ENCODE assay signal across 14 cellular contexts in genomic region chr10:99551616-99552015, GRCh38. TPM values are rescaled to one million over a fixed set of nuclear protein-coding genes. Genes with fewer than 3 reads are reported as not detected.
DNase-seq lines count a peak whose midpoint lies in the region; TF ChIP-seq lines count a peak whose summit lies in the region.
"Had no signal": no experiment of that assay in that cellular context is flagged by ENCODE, and none has a peak within 500 bp of the region (broad histone marks: within the 10 kb centered on the region; RNA-seq: fewer than 3 reads in every experiment).

No MANE protein-coding gene starts in this region.

- H3K27me3 ChIP-seq in BLaER1 (no peaks in the 10 kb centered on the region), Loucy (ENCODE audit: insufficient read depth, low read length, poor library complexity, severe bottlenecking) (no peaks in the 10 kb centered on the region), duodenal mucosa (ENCODE audit: control insufficient read depth in 1 of 2, insufficient read depth in 2 of 2, low read length in 2 of 2) (peaks cover 19 to 30% of the 10 kb centered on the region in 2 donors)

- H3K36me3 Mint-ChIP-seq in nephron (ENCODE audit: low read depth) (no peaks in the 10 kb centered on the region), immature natural killer cell (no peaks in the 10 kb centered on the region)
- no peaks in the 10 kb centered on the region for H3K36me3 Mint-ChIP-seq in activated CD4-positive, alpha-beta T cell treated with anti-CD3 and anti-CD28 coated beads, Interleukin-2, amount 10 ng/mL, durations not matched to agents 7 days and 5 days (ENCODE audit: low read depth)
- H3K36me3 Mint-ChIP-seq: CD14-positive monocyte had no signal

- no peaks in the 10 kb centered on the region for H4K20me1 ChIP-seq in BLaER1
- no peaks in the 10 kb centered on the region for H4K20me1 ChIP-seq in Loucy (ENCODE audit: insufficient read depth, low read length, poor library complexity, severe bottlenecking)

- H3K4me2 ChIP-seq in BLaER1 (peak overlapping the region; percentile 71), Loucy (ENCODE audit: low read depth, low read length, poor library complexity, severe bottlenecking) (peak overlapping the region; percentile 52)

- peak overlapping the region; percentile 41; the same call in 1 of the 2 replicates for H2AFZ ChIP-seq in Loucy (ENCODE audit: low read length)

- CTCF ChIA-PET in activated CD4-positive, alpha-beta T cell treated with anti-CD3 and anti-CD28 coated beads, Interleukin-2, amount 10 ng/mL, durations not matched to agents 7 days and 5 days (lab: Charles Lee), result no interaction called here

- POLR2A ChIA-PET in activated CD4-positive, alpha-beta T cell treated with anti-CD3 and anti-CD28 coated beads, Interleukin-2, amount 10 ng/mL, durations not matched to agents 7 days and 5 days (lab: Charles Lee), result no interaction called here

- peaks cover 32% of the 10 kb centered on the region for H3K4me1 Mint-ChIP-seq in nephron
- H3K4me1 Mint-ChIP-seq in immature natural killer cell, result peaks cover 0 to 7% of the 10 kb centered on the region in 2 donors
- peaks cover 9% of the 10 kb centered on the region for H3K4me1 Mint-ChIP-seq in activated CD4-positive, alpha-beta T cell treated with anti-CD3 and anti-CD28 coated beads, Interleukin-2, amount 10 ng/mL, durations not matched to agents 7 days and 5 days

- H3K36me3 ChIP-seq in BLaER1 (no peaks in the 10 kb centered on the region), Loucy (ENCODE audit: insufficient read depth, low read length) (no peaks in the 10 kb centered on the region), duodenal mucosa (ENCODE audit: control insufficient read depth in 1 of 2, insufficient read depth in 2 of 2, low read length in 2 of 2) (no peaks in the 10 kb centered on the region)

- H3K4me3 ChIP-seq in BLaER1 (no peak overlapping the region), Loucy (ENCODE audit: low read length, poor library complexity, severe bottlenecking) (no peak overlapping the region), duodenal mucosa (ENCODE audit: low read depth in 1 of 2, low read length in 2 of 2) (no peak overlapping the region)

- H3K27ac ChIP-seq in BLaER1, result no peak overlapping the region
- H3K27ac ChIP-seq in duodenal mucosa (ENCODE audit: low read depth, low read length), result peak overlapping the region; percentile 43

- H3K27me3 Mint-ChIP-seq in nephron (ENCODE audit: low read depth) (peaks cover 93% of the 10 kb centered on the region), immature natural killer cell (ENCODE audit: low read depth in 3 of 3) (peaks cover 4 to 6% (median 6%) of the 10 kb centered on the region in 3 donors)
- H3K27me3 Mint-ChIP-seq in activated CD4-positive, alpha-beta T cell treated with anti-CD3 and anti-CD28 coated beads, Interleukin-2, amount 10 ng/mL, durations not matched to agents 7 days and 5 days, result peaks cover 56% of the 10 kb centered on the region

- H3K9ac ChIP-seq in BLaER1, result no peak overlapping the region
- H3K9ac ChIP-seq in Loucy (ENCODE audit: low read depth, low read length, poor library complexity, severe bottlenecking), result no peak overlapping the region
- no peak overlapping the region for H3K9ac ChIP-seq in duodenal mucosa (ENCODE audit: low read depth in 1 of 2, low read length in 2 of 2)

- no peaks in the 10 kb centered on the region for H3K9me3 Mint-ChIP-seq in nephron
- H3K9me3 Mint-ChIP-seq in immature natural killer cell, result no peaks in the 10 kb centered on the region
- no peaks in the 10 kb centered on the region for H3K9me3 Mint-ChIP-seq in activated CD4-positive, alpha-beta T cell treated with anti-CD3 and anti-CD28 coated beads, Interleukin-2, amount 10 ng/mL, durations not matched to agents 7 days and 5 days
- H3K9me3 Mint-ChIP-seq: CD14-positive monocyte had no signal

- H3K9me2 ChIP-seq in Loucy (replicated peaks; ENCODE audit: low read depth, low read length), result no peaks in the 10 kb centered on the region

- H3K4me1 ChIP-seq in BLaER1 (peaks cover 23% of the 10 kb centered on the region), Loucy (ENCODE audit: insufficient read depth, low read length, poor library complexity, severe bottlenecking) (peaks cover 4% of the 10 kb centered on the region), duodenal mucosa (ENCODE audit: control insufficient read depth in 1 of 2, insufficient read depth in 2 of 2, low read length in 2 of 2) (no peaks in the 10 kb centered on the region)

- H3K9me3 ChIP-seq in BLaER1 (no peaks in the 10 kb centered on the region), Loucy (ENCODE audit: insufficient read depth, low read depth, low read length) (no peaks in the 10 kb centered on the region), duodenal mucosa (ENCODE audit: control insufficient read depth in 1 of 2, low read length in 2 of 2) (no peaks in the 10 kb centered on the region)

- peak overlapping the region in 1 of 3 experiments; percentile 28 for H3K4me3 Mint-ChIP-seq in nephron
- no peak overlapping the region for H3K4me3 Mint-ChIP-seq in immature natural killer cell
- H3K4me3 Mint-ChIP-seq in activated CD4-positive, alpha-beta T cell treated with anti-CD3 and anti-CD28 coated beads, Interleukin-2, amount 10 ng/mL, durations not matched to agents 7 days and 5 days, result no peak overlapping the region
- H3K4me3 Mint-ChIP-seq: CD14-positive monocyte had no signal

- H3F3A ChIP-seq in Loucy (ENCODE audit: low read depth), result no peaks in the 10 kb centered on the region

- no peak for TF ChIP-seq CTCF in Loucy (conservative IDR thresholded peaks at IDR 0.05; ENCODE audit: low read length)
- no peak for TF ChIP-seq CTCF in nephron (IDR thresholded peaks at IDR 0.05; ENCODE audit: unreplicated experiment in 3 of 3)
- TF ChIP-seq CTCF in GM10266 (IDR thresholded peaks at IDR 0.05; ENCODE audit: control insufficient read depth, insufficient read depth, low read depth, missing control alignments), result no peak

- peak overlapping the region in 2 of 3 experiments; percentile 1 to 22 for H3K27ac Mint-ChIP-seq in nephron
- H3K27ac Mint-ChIP-seq in immature natural killer cell, result no peak overlapping the region
- no peak overlapping the region for H3K27ac Mint-ChIP-seq in activated CD4-positive, alpha-beta T cell treated with anti-CD3 and anti-CD28 coated beads, Interleukin-2, amount 10 ng/mL, durations not matched to agents 7 days and 5 days

- DNase-seq in NCI-H2196 treated with DMSO at 0.1 percent for 48 hours (lab: John Stamatoyannopoulos, UW; ENCODE audit: unreplicated experiment), result no peak
- no peak for DNase-seq in immature natural killer cell
- no peak for DNase-seq in GM10266 (ENCODE audit: extremely low spot score)
- DNase-seq in activated CD4-positive, alpha-beta T cell treated with anti-CD3 and anti-CD28 coated beads, Interleukin-2, amount 10 ng/mL, durations not matched to agents 7 days and 5 days, result no peak
- DNase-seq: AML-193, GDM1, KG1 had no signal

- H3K79me2 ChIP-seq in Loucy (ENCODE audit: insufficient read depth, low read length), result no peaks in the 10 kb centered on the region

RNA-seq across cellular contexts. Expression of gene NKX2-3, which starts 18.9 kb away (rescaled TPM):
- not detected for polyA plus RNA-seq in immature natural killer cell
- not detected for total RNA-seq in activated CD4-positive, alpha-beta T cell treated with anti-CD3 and anti-CD28 coated beads, Interleukin-2, amount 10 ng/mL, durations not matched to agents 7 days and 5 days
- total RNA-seq: HT1080 had no signal
- polyA plus RNA-seq: AG04450, CD14-positive monocyte had no signal

Comparison
In these comparisons a context has a peak if more than half of its experiments do, and no peak if none do; other contexts are left out.
1. H3K27ac Mint-ChIP-seq: peak in nephron (2 of 3); none in immature natural killer cell (0 of 6) and activated CD4-positive, alpha-beta T cell treated with anti-CD3 and anti-CD28 coated beads, Interleukin-2, amount 10 ng/mL, durations not matched to agents 7 days and 5 days (single experiment).